ENCODE assay signal across 24 cellular contexts in genomic region chr6:154878866-154879491, GRCh38.
DNase-seq lines count a peak whose midpoint lies in the region; ATAC-seq and TF ChIP-seq lines count a peak whose summit lies in the region.
"Had no signal": no experiment of that assay in that cellular context is flagged by ENCODE, and none has a peak within 500 bp of the region (broad histone marks: within the 10 kb centered on the region; RNA-seq: fewer than 3 reads in every experiment).

No MANE protein-coding gene starts in this region.

- H3K4me1 ChIP-seq in GM23338 (ENCODE audit: insufficient read depth) (peaks cover 47% of the 10 kb centered on the region), IMR-90 (ENCODE audit: control insufficient read depth, insufficient read depth, low read length) (peaks cover 6% of the 10 kb centered on the region), right cardiac atrium (ENCODE audit: control insufficient read depth, insufficient read depth, low read length) (peaks cover 4% of the 10 kb centered on the region)
- no peaks in the 10 kb centered on the region for H3K4me1 ChIP-seq in CD8-positive, alpha-beta memory T cell (ENCODE audit: insufficient read depth, low read length)

- H3K79me2 ChIP-seq in GM23338 (replicated peaks; ENCODE audit: insufficient read depth): peaks cover 16% of the 10 kb centered on the region

- H2BK120ac ChIP-seq in IMR-90 (ENCODE audit: low read depth, low read length): no peak overlapping the region

- no peak overlapping the region for H3K23ac ChIP-seq in IMR-90 (ENCODE audit: low read depth, low read length)

- no peak; the same call in 2 of the 3 replicates for ATAC-seq in GM23338
- no peak for ATAC-seq in IMR-90 (ENCODE audit: low read depth)
- no peak for ATAC-seq in HG02588 (IDR thresholded peaks at IDR 0.05; ENCODE audit: unreplicated experiment)
- ATAC-seq in right cardiac atrium: no peak
- ATAC-seq: activated CD4-positive, alpha-beta T cell treated with anti-CD3 and anti-CD28 coated beads for 36 hours; gastroesophageal sphincter; sciatic nerve; stimulated activated memory B cell treated with anti-CD40 and anti-IgM and Interleukin-4, amounts not matched to agents 10 μg/mL and 1 μg/mL and 100 μg/mL, for 72 hours had no signal

- peaks cover 3% of the 10 kb centered on the region for H3K27me3 Mint-ChIP-seq in GM23338 (ENCODE audit: insufficient read depth, low read depth, poor library complexity)
- H3K27me3 Mint-ChIP-seq in CD8-positive, alpha-beta memory T cell: no peaks in the 10 kb centered on the region
- H3K27me3 Mint-ChIP-seq: activated CD4-positive, alpha-beta T cell treated with anti-CD3 and anti-CD28 coated beads for 36 hours; progenitor cell of endocrine pancreas; stimulated activated memory B cell treated with anti-CD40 and anti-IgM and Interleukin-4, amounts not matched to agents 10 μg/mL and 1 μg/mL and 100 μg/mL, for 72 hours had no signal

- no peak overlapping the region for H3K4ac ChIP-seq in IMR-90 (ENCODE audit: low read depth, low read length)

- H4K20me1 ChIP-seq in GM23338 (replicated peaks; ENCODE audit: insufficient read depth) (no peaks in the 10 kb centered on the region), IMR-90 (ENCODE audit: insufficient read depth, low read length) (peaks cover 11% of the 10 kb centered on the region; the same call in 1 of the 2 replicates)

- no peak for DNase-seq in GM23338 (ENCODE audit: low spot score)
- DNase-seq in IMR-90: peak; percentile 69
- DNase-seq in astrocyte of the spinal cord (ENCODE audit: low read depth, low spot score): peak; percentile 10
- DNase-seq in fibroblast of pulmonary artery (ENCODE audit: low read depth): peak; percentile 4
- no peak for DNase-seq in CD8-positive, alpha-beta memory T cell
- no peak for DNase-seq in right cardiac atrium
- DNase-seq in dedifferentiated amniotic fluid mesenchymal stem cell (ENCODE audit: extremely low spot score): no peak
- DNase-seq: ACHN; activated CD4-positive, alpha-beta T cell treated with anti-CD3 and anti-CD28 coated beads for 36 hours; activated gamma-delta T cell; activated T-cell treated with anti-CD3 and anti-CD28 coated beads, Interleukin-2, amount 50 U/mL, for 1 hour; DMS79 treated with DMSO at 0.1 percent for 48 hours; hippocampal formation; mesenchymal stem cell; NCI-H1436; NCI-H2107; NCI-H446 treated with DMSO at 0.1 percent for 48 hours; stimulated activated CD4-positive, alpha-beta T cell treated with anti-CD3 and anti-CD28 coated beads, Interleukin-4, amount 100 ng/mL, for 4 hours had no signal

- no peaks in the 10 kb centered on the region for H3K9me3 Mint-ChIP-seq in GM23338
- no peaks in the 10 kb centered on the region for H3K9me3 Mint-ChIP-seq in CD8-positive, alpha-beta memory T cell
- H3K9me3 Mint-ChIP-seq: stimulated activated memory B cell treated with anti-CD40 and anti-IgM and Interleukin-4, amounts not matched to agents 10 μg/mL and 1 μg/mL and 100 μg/mL, for 72 hours had no signal

- 0 out of 2 replicates have a peak overlapping the region, but pooled peaks have one; percentile 52 for H3K14ac ChIP-seq in IMR-90 (replicated peaks; ENCODE audit: low read depth, low read length)

- H4K8ac ChIP-seq in IMR-90 (ENCODE audit: low read depth in 2 of 2, low read length in 2 of 2): no peak overlapping the region

- peak overlapping the region; percentile 70 for H3K27ac Mint-ChIP-seq in GM23338
- peak overlapping the region in 1 of 8 donors; percentile 56 for H3K27ac Mint-ChIP-seq in CD8-positive, alpha-beta memory T cell
- H3K27ac Mint-ChIP-seq: activated CD4-positive, alpha-beta T cell treated with anti-CD3 and anti-CD28 coated beads for 36 hours; stimulated activated memory B cell treated with anti-CD40 and anti-IgM and Interleukin-4, amounts not matched to agents 10 μg/mL and 1 μg/mL and 100 μg/mL, for 72 hours had no signal

- H3K56ac ChIP-seq in IMR-90 (ENCODE audit: extremely low read depth, insufficient read depth, low read length): no peak overlapping the region

- H3K36me3 Mint-ChIP-seq in GM23338 (ENCODE audit: low read depth): peaks cover 5% of the 10 kb centered on the region; the same call in 1 of the 3 replicates
- peaks cover 5 to 34% (median 14%) of the 10 kb centered on the region in 3 donors for H3K36me3 Mint-ChIP-seq in CD8-positive, alpha-beta memory T cell

- no peak for TF ChIP-seq POLR2A in IMR-90 (IDR thresholded peaks at IDR 0.05; ENCODE audit: low read depth, low read length)

- TF ChIP-seq RAD21 in IMR-90 (IDR thresholded peaks at IDR 0.05; ENCODE audit: low read length): no peak

- dilution Hi-C loops in IMR-90 (cut with HindIII; ENCODE audit: low sequenced_read_pairs, unreplicated experiment): no loop called here

- no peak for TF ChIP-seq CTCF in GM23338 (conservative IDR thresholded peaks at IDR 0.05; ENCODE audit: low read depth in 2 of 2)
- no peak for TF ChIP-seq CTCF in IMR-90 (conservative IDR thresholded peaks at IDR 0.05; ENCODE audit: low read depth, low read length)
- TF ChIP-seq CTCF in astrocyte of the spinal cord (IDR thresholded peaks at IDR 0.05; ENCODE audit: low read depth, low read length): no peak
- TF ChIP-seq CTCF in fibroblast of pulmonary artery (IDR thresholded peaks at IDR 0.05; ENCODE audit: low read length, missing control alignments): no peak

- H2AK5ac ChIP-seq in IMR-90 (ENCODE audit: low read depth, low read length): no peak overlapping the region

- no peak overlapping the region for H3K4me3 ChIP-seq in GM23338
- H3K4me3 ChIP-seq in IMR-90 (ENCODE audit: insufficient read depth, low read depth, low read length): no peak overlapping the region
- H3K4me3 ChIP-seq in astrocyte of the spinal cord (ENCODE audit: low read depth, low read length): no peak overlapping the region
- H3K4me3 ChIP-seq in fibroblast of pulmonary artery (replicated peaks; ENCODE audit: low read depth, low read length): no peak overlapping the region
- no peak overlapping the region for H3K4me3 ChIP-seq in CD8-positive, alpha-beta memory T cell (ENCODE audit: low read length)
- H3K4me3 ChIP-seq in right cardiac atrium (ENCODE audit: low read length): no peak overlapping the region
- H3K4me3 ChIP-seq: gastroesophageal sphincter had no signal

- H3K4me3 Mint-ChIP-seq in GM23338: no peak overlapping the region
- no peak overlapping the region for H3K4me3 Mint-ChIP-seq in CD8-positive, alpha-beta memory T cell
- H3K4me3 Mint-ChIP-seq: activated CD4-positive, alpha-beta T cell treated with anti-CD3 and anti-CD28 coated beads for 36 hours; brain; stimulated activated memory B cell treated with anti-CD40 and anti-IgM and Interleukin-4, amounts not matched to agents 10 μg/mL and 1 μg/mL and 100 μg/mL, for 72 hours had no signal

- H3K9me2 ChIP-seq in GM23338 (ENCODE audit: insufficient read depth): no peaks in the 10 kb centered on the region

- no peak overlapping the region for H3K9ac ChIP-seq in IMR-90 (ENCODE audit: low read depth, low read length)

- peaks cover 39% of the 10 kb centered on the region for H3K4me1 Mint-ChIP-seq in GM23338
- H3K4me1 Mint-ChIP-seq in CD8-positive, alpha-beta memory T cell: peaks cover 0 to 5% (median 2%) of the 10 kb centered on the region in 3 donors

- H2BK20ac ChIP-seq in IMR-90 (ENCODE audit: low read depth, low read length): no peak overlapping the region

- WGBS in IMR-90 (ENCODE audit: extremely low coverage in 2 of 2, insufficient read length in 1 of 2), 2 experiments: no CpG with 5 or more reads among the region's 6 CpGs
- 93% methylated on average over 6 of the region's 6 CpGs for WGBS in right cardiac atrium

- H3K18ac ChIP-seq in IMR-90 (ENCODE audit: low read depth, low read length): no peak overlapping the region

- H3K27ac ChIP-seq in GM23338 (ENCODE audit: low read depth) (no peak overlapping the region), IMR-90 (ENCODE audit: insufficient read depth, low read length) (no peak overlapping the region), right cardiac atrium (ENCODE audit: low read length) (no peak overlapping the region)
- H3K27ac ChIP-seq in CD8-positive, alpha-beta memory T cell (ENCODE audit: low read depth, low read length): no peak overlapping the region
- H3K27ac ChIP-seq: gastroesophageal sphincter had no signal

- H3K79me1 ChIP-seq in IMR-90 (ENCODE audit: low read depth in 1 of 2, low read length in 2 of 2): peaks cover 19 to 45% of the 10 kb centered on the region in 2 experiments

- in situ Hi-C loops in IMR-90 (cut with MboI; ENCODE audit: low sequenced_read_pairs): no loop called here
- in situ Hi-C loops in astrocyte of the spinal cord (cut with HindIII; ENCODE audit: low sequenced_read_pairs): no loop called here

- H3K9me1 ChIP-seq in IMR-90 (ENCODE audit: insufficient read depth, low read length): peaks cover 10% of the 10 kb centered on the region; the same call in 1 of the 2 replicates

- H2AFZ ChIP-seq in GM23338 (no peak overlapping the region), IMR-90 (replicated peaks; ENCODE audit: low read length, poor library complexity) (no peak overlapping the region)

- H3F3A ChIP-seq in GM23338 (replicated peaks; ENCODE audit: low read depth): 0 out of 2 replicates have a peak, but pooled peaks cover 2% of the 10 kb centered on the region

- H3K36me3 ChIP-seq in GM23338 (ENCODE audit: insufficient read depth) (no peaks in the 10 kb centered on the region; the same call in 1 of the 2 replicates), IMR-90 (ENCODE audit: control insufficient read depth, insufficient read depth, low read length) (no peaks in the 10 kb centered on the region)
- H3K36me3 ChIP-seq in CD8-positive, alpha-beta memory T cell (ENCODE audit: insufficient read depth, low read length): no peaks in the 10 kb centered on the region

- intact Hi-C loops in IMR-90 (cut with micrococcal nuclease) (no loop called here), right cardiac atrium (cut with DNase I) (loop anchor here in 1 of 4 donors (10.0 kb wide), 1 partner anchor 296 kb away; no protein-coding TSS in a partner anchor)

- POLR2A ChIA-PET in IMR-90 (lab: Charles Lee; ENCODE audit: unreplicated experiment): no interaction called here
- POLR2A ChIA-PET in CD8-positive, alpha-beta memory T cell (lab: Charles Lee): no interaction called here

- H3K27me3 ChIP-seq in GM23338 (ENCODE audit: insufficient read depth) (no peaks in the 10 kb centered on the region), IMR-90 (ENCODE audit: control insufficient read depth, insufficient read depth, low read length) (no peaks in the 10 kb centered on the region), right cardiac atrium (ENCODE audit: control insufficient read depth, insufficient read depth) (no peaks in the 10 kb centered on the region)
- H3K27me3 ChIP-seq in CD8-positive, alpha-beta memory T cell (ENCODE audit: insufficient read depth, low read length, poor library complexity, severe bottlenecking): no peaks in the 10 kb centered on the region
- H3K27me3 ChIP-seq: gastroesophageal sphincter had no signal

- no peak overlapping the region for H4K5ac ChIP-seq in IMR-90 (ENCODE audit: low read depth, low read length)

- CTCF ChIA-PET in IMR-90 (lab: Yijun Ruan, JAX): no interaction called here
- CTCF ChIA-PET in CD8-positive, alpha-beta memory T cell (lab: Charles Lee): no interaction called here

- no peak overlapping the region for H4K91ac ChIP-seq in IMR-90 (ENCODE audit: insufficient read depth, low read depth, low read length)

- H2BK5ac ChIP-seq in IMR-90 (ENCODE audit: low read depth, low read length, poor library complexity, severe bottlenecking): no peak overlapping the region

- H2BK15ac ChIP-seq in IMR-90 (ENCODE audit: low read depth, low read length): no peak overlapping the region

- no peak overlapping the region for H2AK9ac ChIP-seq in IMR-90 (replicated peaks; ENCODE audit: low read depth, low read length, poor library complexity)

- H3K4me2 ChIP-seq in GM23338 (0 out of 2 replicates have a peak overlapping the region, but pooled peaks have one; percentile 33), IMR-90 (ENCODE audit: low read depth, low read length) (no peak overlapping the region)

- H3K9me3 ChIP-seq in IMR-90 (ENCODE audit: control insufficient read depth, insufficient read depth, low read length) (no peaks in the 10 kb centered on the region), right cardiac atrium (ENCODE audit: control insufficient read depth, low read length) (no peaks in the 10 kb centered on the region)
- no peaks in the 10 kb centered on the region for H3K9me3 ChIP-seq in CD8-positive, alpha-beta memory T cell (ENCODE audit: low read length)
- H3K9me3 ChIP-seq: gastroesophageal sphincter had no signal

- no TSS peak for BruUV-seq in IMR-90 (replicated peaks; lab: Mats Ljungman, UMichigan)

Comparison
In these comparisons a context has a peak if more than half of its experiments do, and no peak if none do; other contexts are left out.
1. DNase-seq: peak in IMR-90 (single experiment), astrocyte of the spinal cord (single experiment) and fibroblast of pulmonary artery (single experiment); none in GM23338 (single experiment), CD8-positive, alpha-beta memory T cell (0 of 5), right cardiac atrium (0 of 3) and dedifferentiated amniotic fluid mesenchymal stem cell (single experiment).